ENCODE assay signal across 28 cellular contexts in the genomic region with DNA sequence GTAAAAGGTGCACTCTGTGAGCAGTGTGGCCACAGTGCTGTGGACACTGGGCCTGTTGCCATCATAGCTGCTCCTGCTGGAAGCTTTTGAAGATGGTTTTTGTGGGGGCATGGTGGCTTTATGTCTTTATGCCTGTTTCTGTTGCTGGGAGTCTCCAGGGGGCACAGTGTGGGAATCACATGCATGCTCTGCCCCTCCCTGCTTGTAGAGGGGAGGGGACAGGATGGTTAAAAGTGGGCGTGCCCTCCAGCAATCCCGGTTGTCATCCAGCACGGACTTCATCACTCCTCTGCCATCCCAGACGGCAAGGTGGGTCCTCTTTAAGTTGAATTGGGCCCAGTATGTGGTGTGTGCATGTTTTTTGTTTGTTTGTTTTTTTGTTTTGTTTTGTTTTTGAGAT. TPM values are rescaled to one million over a fixed set of nuclear protein-coding genes. Genes with fewer than 3 reads are reported as not detected.
A peak's percentile ranks its signal among the peaks of the same experiment; 100 is the strongest.
DNase-seq lines count a peak whose midpoint lies in the region; ATAC-seq and TF ChIP-seq lines count a peak whose summit lies in the region.
"Had no signal": no experiment of that assay in that cellular context is flagged by ENCODE, and none has a peak within 500 bp of the region (broad histone marks: within the 10 kb centered on the region; RNA-seq: fewer than 3 reads in every experiment).

No MANE protein-coding gene starts in this region.

- no peak overlapping the region for H2BK15ac ChIP-seq in IMR-90 (ENCODE audit: low read depth, low read length)

- no peak for TF ChIP-seq POLR2A in IMR-90 (IDR thresholded peaks at IDR 0.05; ENCODE audit: low read depth, low read length)

- no peak for ATAC-seq in IMR-90 (ENCODE audit: low read depth)
- no peak for ATAC-seq in stimulated activated effector memory CD8-positive, alpha-beta T cell treated with anti-CD3 and anti-CD28 coated beads, Interleukin-12 subunit alpha, Interleukin-12 subunit beta, amount 100 ng/mL, for 72 hours
- no peak for ATAC-seq in HG02885 (IDR thresholded peaks at IDR 0.05; ENCODE audit: poor library complexity, unreplicated experiment)
- ATAC-seq in GM21423 (IDR thresholded peaks at IDR 0.05; ENCODE audit: unreplicated experiment), result no peak
- ATAC-seq: activated CD8-positive, alpha-beta T cell treated with anti-CD3 and anti-CD28 coated beads, Interleukin-2, amount 10 ng/mL, durations not matched to agents 7 days and 5 days; left cardiac atrium had no signal

- no peak overlapping the region for H2AK9ac ChIP-seq in IMR-90 (replicated peaks; ENCODE audit: low read depth, low read length, poor library complexity)

- H2BK120ac ChIP-seq in IMR-90 (ENCODE audit: low read depth, low read length), result no peak overlapping the region

- H3K27me3 Mint-ChIP-seq in activated naive CD8-positive, alpha-beta T cell, result no peaks in the 10 kb centered on the region
- H3K27me3 Mint-ChIP-seq in activated naive CD8-positive, alpha-beta T cell treated with anti-CD3 and anti-CD28 coated beads for 36 hours, result no peaks in the 10 kb centered on the region
- H3K27me3 Mint-ChIP-seq: IgD-negative memory B cell, naive B cell had no signal

- no peak overlapping the region for H3K27ac ChIP-seq in IMR-90 (ENCODE audit: insufficient read depth, low read length)
- H3K27ac ChIP-seq in effector memory CD4-positive, alpha-beta T cell (ENCODE audit: insufficient read depth, low read length, poor library complexity, severe bottlenecking), result peak overlapping the region; percentile 76
- H3K27ac ChIP-seq: ascending aorta, epithelial cell of prostate, SK-N-MC, testis, uterus, VCaP had no signal

- 0 out of 2 replicates have a peak overlapping the region, but pooled peaks have one; percentile 32 for H2AK5ac ChIP-seq in IMR-90 (ENCODE audit: low read depth, low read length)

- H3K4me3 Mint-ChIP-seq in activated naive CD8-positive, alpha-beta T cell, result no peak overlapping the region
- no peak overlapping the region for H3K4me3 Mint-ChIP-seq in activated naive CD8-positive, alpha-beta T cell treated with anti-CD3 and anti-CD28 coated beads for 36 hours
- H3K4me3 Mint-ChIP-seq in stimulated activated effector memory CD8-positive, alpha-beta T cell treated with anti-CD3 and anti-CD28 coated beads, Interleukin-12 subunit alpha, Interleukin-12 subunit beta, amount 100 ng/mL, for 72 hours, result no peak overlapping the region
- H3K4me3 Mint-ChIP-seq: activated CD8-positive, alpha-beta T cell treated with anti-CD3 and anti-CD28 coated beads, Interleukin-2, amount 10 ng/mL, durations not matched to agents 7 days and 5 days; IgD-negative memory B cell; naive B cell had no signal

- no peak for TF ChIP-seq RAD21 in IMR-90 (IDR thresholded peaks at IDR 0.05; ENCODE audit: low read length)

- CTCF ChIA-PET in IMR-90 (lab: Yijun Ruan, JAX), result no interaction called here

- no peak overlapping the region for H3K56ac ChIP-seq in IMR-90 (ENCODE audit: extremely low read depth, insufficient read depth, low read length)

- peaks cover 59% of the 10 kb centered on the region for H3K4me1 Mint-ChIP-seq in activated naive CD8-positive, alpha-beta T cell (ENCODE audit: low read depth)
- peaks cover 54% of the 10 kb centered on the region for H3K4me1 Mint-ChIP-seq in activated naive CD8-positive, alpha-beta T cell treated with anti-CD3 and anti-CD28 coated beads for 36 hours
- H3K4me1 Mint-ChIP-seq in stimulated activated effector memory CD8-positive, alpha-beta T cell treated with anti-CD3 and anti-CD28 coated beads, Interleukin-12 subunit alpha, Interleukin-12 subunit beta, amount 100 ng/mL, for 72 hours, result peaks cover 81% of the 10 kb centered on the region

- peaks cover 15% of the 10 kb centered on the region for H4K20me1 ChIP-seq in IMR-90 (ENCODE audit: insufficient read depth, low read length)

- POLR2A ChIA-PET in IMR-90 (lab: Charles Lee; ENCODE audit: unreplicated experiment), result no interaction called here

- H3K9ac ChIP-seq in IMR-90 (ENCODE audit: low read depth, low read length), result no peak overlapping the region

- H2BK20ac ChIP-seq in IMR-90 (ENCODE audit: low read depth, low read length), result no peak overlapping the region

- no CpG with 5 or more reads among the region's 4 CpGs for WGBS in IMR-90 (ENCODE audit: extremely low coverage in 2 of 2, insufficient read length in 1 of 2), 2 experiments

- intact Hi-C loops in IMR-90 (cut with micrococcal nuclease), result no loop called here

- H3K4me2 ChIP-seq in IMR-90 (ENCODE audit: low read depth, low read length), result no peak overlapping the region

- in situ Hi-C loops in IMR-90 (cut with MboI; ENCODE audit: low sequenced_read_pairs), result no loop called here

- no peak overlapping the region for H3K18ac ChIP-seq in IMR-90 (ENCODE audit: low read depth, low read length)

- peaks cover 46 to 69% of the 10 kb centered on the region in 2 experiments for H3K79me1 ChIP-seq in IMR-90 (ENCODE audit: low read depth in 1 of 2, low read length in 2 of 2)

- H3K9me3 Mint-ChIP-seq in activated naive CD8-positive, alpha-beta T cell (ENCODE audit: low read depth), result no peaks in the 10 kb centered on the region
- H3K9me3 Mint-ChIP-seq in activated naive CD8-positive, alpha-beta T cell treated with anti-CD3 and anti-CD28 coated beads for 36 hours, result no peaks in the 10 kb centered on the region
- H3K9me3 Mint-ChIP-seq in stimulated activated effector memory CD8-positive, alpha-beta T cell treated with anti-CD3 and anti-CD28 coated beads, Interleukin-12 subunit alpha, Interleukin-12 subunit beta, amount 100 ng/mL, for 72 hours, result no peaks in the 10 kb centered on the region
- H3K9me3 Mint-ChIP-seq: IgD-negative memory B cell, naive B cell had no signal

- H3K4ac ChIP-seq in IMR-90 (ENCODE audit: low read depth, low read length), result no peak overlapping the region

- no peaks in the 10 kb centered on the region for H3K9me3 ChIP-seq in IMR-90 (ENCODE audit: control insufficient read depth, insufficient read depth, low read length)
- H3K9me3 ChIP-seq in effector memory CD4-positive, alpha-beta T cell (ENCODE audit: control insufficient read depth, low read length), result no peaks in the 10 kb centered on the region
- H3K9me3 ChIP-seq: ascending aorta, heart right ventricle, testis, uterus had no signal

- no peak for TF ChIP-seq CTCF in IMR-90 (conservative IDR thresholded peaks at IDR 0.05; ENCODE audit: low read depth, low read length)

- no peak for DNase-seq in activated naive CD8-positive, alpha-beta T cell treated with anti-CD3 and anti-CD28 coated beads for 36 hours
- DNase-seq in IMR-90 (no peak), NCI-H2171 (lab: John Stamatoyannopoulos, UW) (no peak)
- DNase-seq in effector memory CD4-positive, alpha-beta T cell, result no peak
- no peak for DNase-seq in stimulated activated effector memory CD8-positive, alpha-beta T cell treated with anti-CD3 and anti-CD28 coated beads, Interleukin-12 subunit alpha, Interleukin-12 subunit beta, amount 100 ng/mL, for 72 hours (ENCODE audit: low spot score in 2 of 2)
- DNase-seq: ACHN; activated CD8-positive, alpha-beta T cell treated with anti-CD3 and anti-CD28 coated beads, Interleukin-2, amount 10 ng/mL, durations not matched to agents 7 days and 5 days; activated naive CD4-positive, alpha-beta T cell treated with Interleukin-2 at 50 U/mL for 16 hours; activated T-cell treated with anti-CD3 and anti-CD28 coated beads, Interleukin-2, amount 50 U/mL, for 1 hour; HCEC 1CT; heart right ventricle; left cardiac atrium; naive B cell; NCI-H1105; NCI-H2029 treated with DMSO at 0.1 percent for 48 hours; NCI-H345; NCI-H82; small intestine; testis; uterus had no signal

- H2BK5ac ChIP-seq in IMR-90 (ENCODE audit: low read depth, low read length, poor library complexity, severe bottlenecking), result no peak overlapping the region

- no peak overlapping the region for H2AFZ ChIP-seq in IMR-90 (replicated peaks; ENCODE audit: low read length, poor library complexity)

- no peak overlapping the region for H4K91ac ChIP-seq in IMR-90 (ENCODE audit: insufficient read depth, low read depth, low read length)

- no peak overlapping the region for H3K4me3 ChIP-seq in IMR-90 (ENCODE audit: insufficient read depth, low read depth, low read length)
- no peak overlapping the region for H3K4me3 ChIP-seq in effector memory CD4-positive, alpha-beta T cell (ENCODE audit: insufficient read depth, low read depth, low read length, poor library complexity, severe bottlenecking)
- H3K4me3 ChIP-seq: ascending aorta, heart right ventricle, SK-N-MC, testis, uterus had no signal

- H3K36me3 ChIP-seq in IMR-90 (ENCODE audit: control insufficient read depth, insufficient read depth, low read length), result peaks cover 18% of the 10 kb centered on the region
- H3K36me3 ChIP-seq in effector memory CD4-positive, alpha-beta T cell (ENCODE audit: control insufficient read depth, insufficient read depth, low read length), result peaks cover 8% of the 10 kb centered on the region
- H3K36me3 ChIP-seq: uterus had no signal

- no peak overlapping the region for H4K8ac ChIP-seq in IMR-90 (ENCODE audit: low read depth in 2 of 2, low read length in 2 of 2)

- no TSS peak for BruUV-seq in IMR-90 (replicated peaks; lab: Mats Ljungman, UMichigan)

- peaks cover 6% of the 10 kb centered on the region for H3K36me3 Mint-ChIP-seq in activated naive CD8-positive, alpha-beta T cell
- peaks cover 40% of the 10 kb centered on the region for H3K36me3 Mint-ChIP-seq in activated naive CD8-positive, alpha-beta T cell treated with anti-CD3 and anti-CD28 coated beads for 36 hours
- peaks cover 55% of the 10 kb centered on the region for H3K36me3 Mint-ChIP-seq in stimulated activated effector memory CD8-positive, alpha-beta T cell treated with anti-CD3 and anti-CD28 coated beads, Interleukin-12 subunit alpha, Interleukin-12 subunit beta, amount 100 ng/mL, for 72 hours

- peaks cover 27% of the 10 kb centered on the region for H3K9me1 ChIP-seq in IMR-90 (ENCODE audit: insufficient read depth, low read length)

- dilution Hi-C loops in IMR-90 (cut with HindIII; ENCODE audit: low sequenced_read_pairs, unreplicated experiment), result no loop called here

- H3K27me3 ChIP-seq in IMR-90 (ENCODE audit: control insufficient read depth, insufficient read depth, low read length), result no peaks in the 10 kb centered on the region
- no peaks in the 10 kb centered on the region for H3K27me3 ChIP-seq in effector memory CD4-positive, alpha-beta T cell (replicated peaks; ENCODE audit: control insufficient read depth, insufficient read depth, low read length, poor library complexity, severe bottlenecking)
- H3K27me3 ChIP-seq: ascending aorta, heart right ventricle, testis, uterus had no signal

- peaks cover 15% of the 10 kb centered on the region for H3K4me1 ChIP-seq in IMR-90 (ENCODE audit: control insufficient read depth, insufficient read depth, low read length)
- H3K4me1 ChIP-seq in effector memory CD4-positive, alpha-beta T cell (ENCODE audit: control insufficient read depth, insufficient read depth, low read length, poor library complexity, severe bottlenecking), result peaks cover 67% of the 10 kb centered on the region
- H3K4me1 ChIP-seq: uterus had no signal

- peak overlapping the region; percentile 41 for H3K27ac Mint-ChIP-seq in activated naive CD8-positive, alpha-beta T cell
- no peak overlapping the region for H3K27ac Mint-ChIP-seq in activated naive CD8-positive, alpha-beta T cell treated with anti-CD3 and anti-CD28 coated beads for 36 hours
- peak overlapping the region; percentile 80 for H3K27ac Mint-ChIP-seq in stimulated activated effector memory CD8-positive, alpha-beta T cell treated with anti-CD3 and anti-CD28 coated beads, Interleukin-12 subunit alpha, Interleukin-12 subunit beta, amount 100 ng/mL, for 72 hours

- H4K5ac ChIP-seq in IMR-90 (ENCODE audit: low read depth, low read length), result no peak overlapping the region

- no peak overlapping the region for H3K23ac ChIP-seq in IMR-90 (ENCODE audit: low read depth, low read length)

- no peak overlapping the region for H3K14ac ChIP-seq in IMR-90 (replicated peaks; ENCODE audit: low read depth, low read length)

RNA-seq across cellular contexts. Expression of a gene that starts 20.2 kb away (rescaled TPM):
- 10 to 100 TPM; 75.8 to 77.9 TPM for total RNA-seq in activated naive CD8-positive, alpha-beta T cell treated with anti-CD3 and anti-CD28 coated beads for 36 hours
- total RNA-seq in IMR-90 (2012; rRNA removed), result 52.8 and 56.5 TPM in 2 replicates
- polyA plus RNA-seq in IMR-90 (2012; rRNA removed), result 47.4 and 47.5 TPM in 2 replicates
- polyA plus RNA-seq in IMR-90 (2012; cell fraction: cytosol; rRNA removed), result 34.5 and 44.6 TPM in 2 replicates
- 38.0 and 54.5 TPM in 2 replicates for polyA plus RNA-seq in IMR-90 (2012; cell fraction: nucleus; rRNA removed; ENCODE audit: low replicate concordance)

RNA-seq across cellular contexts. Expression of a gene that starts 44.6 kb away (rescaled TPM):
- total RNA-seq in activated naive CD8-positive, alpha-beta T cell treated with anti-CD3 and anti-CD28 coated beads for 36 hours, result 10 to 100 TPM; 70.3 to 70.8 TPM
- 68.0 and 92.7 TPM in 2 replicates for total RNA-seq in IMR-90 (2012; rRNA removed)
- 57.3 and 58.6 TPM in 2 replicates for polyA plus RNA-seq in IMR-90 (2012; rRNA removed)
- 44.5 and 118 TPM in 2 replicates for polyA plus RNA-seq in IMR-90 (2012; cell fraction: cytosol; rRNA removed)
- 104 and 122 TPM in 2 replicates for polyA plus RNA-seq in IMR-90 (2012; cell fraction: nucleus; rRNA removed; ENCODE audit: low replicate concordance)

RNA-seq across cellular contexts. Expression of a gene that starts 52.9 kb away (rescaled TPM):
- total RNA-seq in activated naive CD8-positive, alpha-beta T cell treated with anti-CD3 and anti-CD28 coated beads for 36 hours, result 100 to 1,000 TPM; 142 to 154 TPM
- 56.9 and 67.7 TPM in 2 replicates for total RNA-seq in IMR-90 (2012; rRNA removed)
- 58.2 and 59.4 TPM in 2 replicates for polyA plus RNA-seq in IMR-90 (2012; rRNA removed)
- 30.4 and 32.4 TPM in 2 replicates for polyA plus RNA-seq in IMR-90 (2012; cell fraction: cytosol; rRNA removed)
- polyA plus RNA-seq in IMR-90 (2012; cell fraction: nucleus; rRNA removed; ENCODE audit: low replicate concordance), result 167 and 209 TPM in 2 replicates
